In genomic region chr7:123789817-123790216, GRCh38 we compare ENCODE assay signal across 16 cellular contexts. TPM values are rescaled to one million over a fixed set of nuclear protein-coding genes. Genes with fewer than 3 reads are reported as not detected.
DNase-seq lines count a peak whose midpoint lies in the region; ATAC-seq and TF ChIP-seq lines count a peak whose summit lies in the region.
"Had no signal": no experiment of that assay in that cellular context is flagged by ENCODE, and none has a peak within 500 bp of the region (broad histone marks: within the 10 kb centered on the region; RNA-seq: fewer than 3 reads in every experiment).

No MANE protein-coding gene starts in this region.

- no peaks in the 10 kb centered on the region for H3K79me2 ChIP-seq in OCI-LY3 (ENCODE audit: low read length)

- peak overlapping the region; percentile 35 for H3K4me2 ChIP-seq in OCI-LY3 (ENCODE audit: low read length)

- no peak for TF ChIP-seq POLR2A in breast epithelium (IDR thresholded peaks at IDR 0.05)

- peak; percentile 22 for DNase-seq in MCF 10A (ENCODE audit: unreplicated experiment)
- no peak for DNase-seq in breast epithelium (ENCODE audit: low spot score in 2 of 2)
- peak; percentile 77 for DNase-seq in epithelial cell of esophagus (ENCODE audit: low read depth)
- DNase-seq in GM19238 (ENCODE audit: insufficient read length, low spot score): no peak
- DNase-seq in HUDEP-2 (lab: John Stamatoyannopoulos, UW; ENCODE audit: unreplicated experiment in 76 of 76): no peak
- DNase-seq: ACHN; CD4-positive, alpha-beta T cell; DMS79; IMR-90; NCI-H1436; NCI-H2081; SIG-M5 had no signal

- no peaks in the 10 kb centered on the region for H3K36me3 ChIP-seq in breast epithelium
- H3K36me3 ChIP-seq in OCI-LY3 (replicated peaks; ENCODE audit: low read depth, low read length): no peaks in the 10 kb centered on the region

- H3K36me3 Mint-ChIP-seq in MCF 10A (ENCODE audit: insufficient read depth, unreplicated experiment): no peaks in the 10 kb centered on the region

- H3K9me3 ChIP-seq in breast epithelium (no peaks in the 10 kb centered on the region), OCI-LY3 (ENCODE audit: insufficient read depth, low read length) (no peaks in the 10 kb centered on the region)

- CTCF ChIA-PET in MCF 10A (lab: Yijun Ruan, JAX): interaction anchor here (0.8 to 2.2 kb wide), 4 partner anchors 15 to 75 kb away, joined by 3 to 8 read pairs (median 4); no protein-coding TSS in a partner anchor

- POLR2A ChIA-PET in MCF 10A (lab: Yijun Ruan, JAX): interaction anchor here (3.5 to 4.8 kb wide), 2 partner anchors 18 to 41 kb away, joined by 31 to 32 read pairs; partner anchors contain the start of gene WASL

- no peak overlapping the region; the same call in 1 of the 2 replicates for H2AFZ ChIP-seq in OCI-LY3 (ENCODE audit: low read depth, low read length)

- peaks cover 6% of the 10 kb centered on the region for H3K4me1 Mint-ChIP-seq in MCF 10A (ENCODE audit: insufficient read depth, unreplicated experiment)

- H3K27me3 Mint-ChIP-seq in MCF 10A (ENCODE audit: insufficient read depth, unreplicated experiment): no peaks in the 10 kb centered on the region
- H3K27me3 Mint-ChIP-seq: CD4-positive, alpha-beta T cell had no signal

- H4K20me1 ChIP-seq in OCI-LY3 (ENCODE audit: insufficient read depth, low read length): no peaks in the 10 kb centered on the region

- intact Hi-C loops in MCF 10A (cut with micrococcal nuclease) (loop anchor here (10.0 kb wide), 1 partner anchor 1065 kb away; no protein-coding TSS in a partner anchor), breast epithelium (cut with DNase I; ENCODE audit: low total_unique reads) (no loop called here)

- no peak for ATAC-seq in HG02885 (IDR thresholded peaks at IDR 0.05; ENCODE audit: poor library complexity, unreplicated experiment)
- ATAC-seq: HCT116 had no signal

- BruUV-seq in MCF 10A (replicated peaks; lab: Mats Ljungman, UMichigan): no TSS peak

- no peaks in the 10 kb centered on the region for H3K4me1 ChIP-seq in breast epithelium
- peaks cover 48% of the 10 kb centered on the region for H3K4me1 ChIP-seq in OCI-LY3 (ENCODE audit: low read length)

- H3K27ac ChIP-seq in breast epithelium (no peak overlapping the region), OCI-LY3 (ENCODE audit: low read length) (peak overlapping the region; percentile 35)

- H3K27me3 ChIP-seq in breast epithelium (no peaks in the 10 kb centered on the region), OCI-LY3 (ENCODE audit: low read depth, low read length) (no peaks in the 10 kb centered on the region)

- no peak for TF ChIP-seq CTCF in MCF 10A (IDR thresholded peaks at IDR 0.05; ENCODE audit: unreplicated experiment)
- no peak for TF ChIP-seq CTCF in breast epithelium (IDR thresholded peaks at IDR 0.05)
- no peak for TF ChIP-seq CTCF in OCI-LY3 (IDR thresholded peaks at IDR 0.05; ENCODE audit: low read depth, low read length)
- TF ChIP-seq CTCF in epithelial cell of esophagus (IDR thresholded peaks at IDR 0.05; ENCODE audit: insufficient read depth, low read depth, low read length, missing control alignments): no peak

- no peaks in the 10 kb centered on the region for H3K9me3 Mint-ChIP-seq in MCF 10A (ENCODE audit: unreplicated experiment)
- H3K9me3 Mint-ChIP-seq: CD4-positive, alpha-beta T cell had no signal

- H3K4me3 ChIP-seq in breast epithelium: no peak overlapping the region
- no peak overlapping the region for H3K4me3 ChIP-seq in OCI-LY3 (ENCODE audit: low read length)
- H3K4me3 ChIP-seq in epithelial cell of esophagus (ENCODE audit: low read length): no peak overlapping the region

- no peak overlapping the region for H3K9ac ChIP-seq in OCI-LY3 (ENCODE audit: low read length)

- H3K27ac Mint-ChIP-seq in MCF 10A (ENCODE audit: low read depth, unreplicated experiment): no peak overlapping the region
- H3K27ac Mint-ChIP-seq: CD4-positive, alpha-beta T cell had no signal

- H3K4me3 Mint-ChIP-seq in MCF 10A (ENCODE audit: unreplicated experiment): no peak overlapping the region
- H3K4me3 Mint-ChIP-seq: CD4-positive, alpha-beta T cell had no signal

RNA-seq across cellular contexts. Expression of gene WASL, which starts 41.0 kb away (rescaled TPM):
- 34.7 and 38.8 TPM in 2 replicates for total RNA-seq in MCF 10A (2022)
- total RNA-seq in breast epithelium: 10 to 100 TPM; 27.8 to 38.3 (median 37.8) TPM

RNA-seq across cellular contexts. Expression of gene HYAL4, which starts 55.2 kb away (rescaled TPM):
- not detected in 2 replicates for total RNA-seq in MCF 10A (2022)
- under 1 TPM in 1 of 3 donors, not detected in 2; 0.15 TPM for total RNA-seq in breast epithelium
- total RNA-seq: IMR-90, LHCN-M2 had no signal

Comparison
In these comparisons a context has a peak if more than half of its experiments do, and no peak if none do; other contexts are left out.
1. DNase-seq: peak in MCF 10A (single experiment) and epithelial cell of esophagus (single experiment); none in breast epithelium (0 of 2), GM19238 (single experiment) and HUDEP-2 (0 of 76).